ENCODE assay signal across 9 cellular contexts in genomic region chr10:99854860-99855259, GRCh38.
DNase-seq lines count a peak whose midpoint lies in the region; ATAC-seq and TF ChIP-seq lines count a peak whose summit lies in the region.
"Had no signal": no experiment of that assay in that cellular context is flagged by ENCODE, and none has a peak within 500 bp of the region (broad histone marks: within the 10 kb centered on the region; RNA-seq: fewer than 3 reads in every experiment).

No MANE protein-coding gene starts in this region.

- intact Hi-C loops in left lung (cut with DNase I): no loop called here

- no peaks in the 10 kb centered on the region for H3K36me3 ChIP-seq in left lung

- peaks cover 6% of the 10 kb centered on the region for H3K36me3 Mint-ChIP-seq in activated naive CD8-positive, alpha-beta T cell treated with anti-CD3 and anti-CD28 coated beads, Interleukin-2, amount 50 U/mL, for 24 hours (ENCODE audit: low read depth)

- no peaks in the 10 kb centered on the region for H3K27me3 ChIP-seq in left lung

- H3K4me1 Mint-ChIP-seq in activated naive CD8-positive, alpha-beta T cell treated with anti-CD3 and anti-CD28 coated beads, Interleukin-2, amount 50 U/mL, for 24 hours: no peaks in the 10 kb centered on the region

- ATAC-seq in left lung: peak; percentile 53
- ATAC-seq in HG02970 (IDR thresholded peaks at IDR 0.05; ENCODE audit: low FRiP score, unreplicated experiment): no peak
- ATAC-seq in activated naive CD8-positive, alpha-beta T cell treated with anti-CD3 and anti-CD28 coated beads, Interleukin-2, amount 50 U/mL, for 24 hours: no peak

- no peak overlapping the region for H3K4me3 Mint-ChIP-seq in activated naive CD8-positive, alpha-beta T cell treated with anti-CD3 and anti-CD28 coated beads, Interleukin-2, amount 50 U/mL, for 24 hours

- H3K27me3 Mint-ChIP-seq in activated naive CD8-positive, alpha-beta T cell treated with anti-CD3 and anti-CD28 coated beads, Interleukin-2, amount 50 U/mL, for 24 hours: peaks cover 10% of the 10 kb centered on the region

- no peak for TF ChIP-seq CTCF in left lung (IDR thresholded peaks at IDR 0.05)

- no peak overlapping the region for H3K27ac ChIP-seq in left lung

- DNase-seq in AG08396 (ENCODE audit: low spot score): peak; percentile 69
- peak; percentile 62 for DNase-seq in LHCN-M2 (ENCODE audit: low read depth)
- peak; percentile 75 for DNase-seq in astrocyte of the hippocampus (ENCODE audit: low read depth, low spot score)
- DNase-seq in left lung: no peak
- DNase-seq in kidney glomerular epithelial cell (lab: John Stamatoyannopoulos, UW): no peak
- DNase-seq in NK-92 (lab: John Stamatoyannopoulos, UW; ENCODE audit: unreplicated experiment): no peak
- no peak for DNase-seq in activated naive CD8-positive, alpha-beta T cell treated with anti-CD3 and anti-CD28 coated beads, Interleukin-2, amount 50 U/mL, for 24 hours
- DNase-seq: effector CD4-positive, alpha-beta T cell had no signal

- no peaks in the 10 kb centered on the region for H3K9me3 Mint-ChIP-seq in activated naive CD8-positive, alpha-beta T cell treated with anti-CD3 and anti-CD28 coated beads, Interleukin-2, amount 50 U/mL, for 24 hours

- H3K4me1 ChIP-seq in left lung: no peaks in the 10 kb centered on the region

- no peak overlapping the region for H3K4me3 ChIP-seq in left lung

- H3K9me3 ChIP-seq in left lung: no peaks in the 10 kb centered on the region

- no peak overlapping the region for H3K27ac Mint-ChIP-seq in activated naive CD8-positive, alpha-beta T cell treated with anti-CD3 and anti-CD28 coated beads, Interleukin-2, amount 50 U/mL, for 24 hours

Comparison
In these comparisons a context has a peak if more than half of its experiments do, and no peak if none do; other contexts are left out.
1. DNase-seq: peak in AG08396 (single experiment), LHCN-M2 (single experiment) and astrocyte of the hippocampus (single experiment); none in left lung (0 of 2), kidney glomerular epithelial cell (single experiment), NK-92 (single experiment) and activated naive CD8-positive, alpha-beta T cell treated with anti-CD3 and anti-CD28 coated beads, Interleukin-2, amount 50 U/mL, for 24 hours (single experiment).